8 cellular contexts compared by ENCODE assay signal in genomic region chr3:151156618-151157216, GRCh38. TPM values are rescaled to one million over a fixed set of nuclear protein-coding genes. Genes with fewer than 3 reads are reported as not detected.
DNase-seq lines count a peak whose midpoint lies in the region; ATAC-seq and TF ChIP-seq lines count a peak whose summit lies in the region.

No MANE protein-coding gene starts in this region.

- H3K4me3 ChIP-seq in AG10803 (ENCODE audit: low read length) (no peak overlapping the region), foreskin fibroblast (ENCODE audit: low read depth in 1 of 2, low read length in 2 of 2) (no peak overlapping the region)

- no peak overlapping the region for H3K4me3 Mint-ChIP-seq in T-cell

- TF ChIP-seq CTCF in AG10803 (conservative IDR thresholded peaks at IDR 0.05; ENCODE audit: low read length) (peak; percentile 67), GM12872 (IDR thresholded peaks at IDR 0.05; ENCODE audit: insufficient read depth, low read depth, low read length) (peak; percentile 67), foreskin fibroblast (IDR thresholded peaks at IDR 0.05; ENCODE audit: low read depth, low read length) (peak; percentile 50)

- POLR2A ChIA-PET in T-cell (lab: Charles Lee) = interaction anchor here (0.6 kb wide), 2 partner anchors 148 to 350 kb away, joined by 3 to 4 read pairs; no protein-coding TSS in a partner anchor

- no peak overlapping the region for H3K27ac Mint-ChIP-seq in T-cell

- peak; percentile 82 for ATAC-seq in HG02678 (IDR thresholded peaks at IDR 0.05; ENCODE audit: unreplicated experiment)
- peak; percentile 69 to 77 (median 74) for ATAC-seq in T-cell (replicated peaks in 1 of 4)

- peaks cover 4 to 11% of the 10 kb centered on the region in 2 donors for H3K27me3 Mint-ChIP-seq in T-cell

- DNase-seq in AG10803 (ENCODE audit: low read depth) = peak; percentile 50
- peak; percentile 11 for DNase-seq in NCI-H187 treated with DMSO at 0.1 percent for 48 hours (lab: John Stamatoyannopoulos, UW)
- peak in 8 of 34 experiments; percentile 7 to 39 (median 21) for DNase-seq in T-cell
- DNase-seq in foreskin fibroblast = peak; percentile 18 to 64
- DNase-seq in renal cortical epithelial cell (ENCODE audit: low read depth) = peak; percentile 77
- DNase-seq in middle frontal gyrus (ENCODE audit: extremely low spot score, low spot score) = no peak

- CTCF ChIA-PET in T-cell (lab: Charles Lee) = interaction anchor here (0.5 to 1.7 kb wide), 14 partner anchors 10 to 773 kb away, joined by 3 to 8 read pairs (median 4); partner anchors contain the start of gene P2RY14 (in 1 of the 2)

- no peaks in the 10 kb centered on the region for H3K36me3 Mint-ChIP-seq in T-cell

- no peaks in the 10 kb centered on the region for H3K9me3 Mint-ChIP-seq in T-cell

- no peaks in the 10 kb centered on the region for H3K4me1 Mint-ChIP-seq in T-cell

RNA-seq across cellular contexts. Expression of gene GPR171, which starts 46.3 kb away (rescaled TPM):
- total RNA-seq in T-cell (10 to 100 TPM; 23.2 to 67.2 (median 51.9) TPM), renal cortical epithelial cell (not detected in 2 replicates)

Comparison
In these comparisons a context has a peak if more than half of its experiments do, and no peak if none do; other contexts are left out.
1. RNA of gene GPR171, which starts 46.3 kb away (total RNA-seq): 23.2 to 67.2 TPM in T-cell; not detected in renal cortical epithelial cell; every median in the first group is over 10 times any median in the second.
2. Peak in every context shown above with its lines, with median percentiles within 50 percentile points of each other: CTCF ChIP-seq.